Comparison of ENCODE assay signal across 8 cellular contexts in genomic region chr19:2613507-2614295, GRCh38.
DNase-seq lines count a peak whose midpoint lies in the region; ATAC-seq and TF ChIP-seq lines count a peak whose summit lies in the region.

No MANE protein-coding gene starts in this region.

- DNase-seq in NK-92 treated with Interleukin-12 subunit alpha and Interleukin-12 subunit beta, amount 100 ng/mL, for 24 hours (lab: John Stamatoyannopoulos, UW), result peak; percentile 53
- DNase-seq in NK-92 (lab: John Stamatoyannopoulos, UW; ENCODE audit: unreplicated experiment) (no peak), T-helper 1 cell (peak in 4 of 5 donors; percentile 37 to 55 (median 44)), astrocyte of the spinal cord (ENCODE audit: low read depth, low spot score) (no peak), kidney glomerular epithelial cell (lab: John Stamatoyannopoulos, UW) (peak; percentile 39), NCI-H446 treated with DMSO at 0.1 percent for 48 hours (lab: John Stamatoyannopoulos, UW) (no peak)
- DNase-seq in stimulated activated naive B cell treated with anti-CD40 and anti-IgM and Interleukin-4, amounts not matched to agents 10 μg/mL and 1 μg/mL and 100 μg/mL, for 72 hours, result peak; percentile 67

- peaks cover 6 to 22% of the 10 kb centered on the region in 2 donors for H3K36me3 Mint-ChIP-seq in stimulated activated naive B cell treated with anti-CD40 and anti-IgM and Interleukin-4, amounts not matched to agents 10 μg/mL and 1 μg/mL and 100 μg/mL, for 72 hours

- H3K9me3 Mint-ChIP-seq in stimulated activated naive B cell treated with anti-CD40 and anti-IgM and Interleukin-4, amounts not matched to agents 10 μg/mL and 1 μg/mL and 100 μg/mL, for 72 hours, result peaks cover 0 to 1% of the 10 kb centered on the region in 2 donors

- H3K27me3 Mint-ChIP-seq in stimulated activated naive B cell treated with anti-CD40 and anti-IgM and Interleukin-4, amounts not matched to agents 10 μg/mL and 1 μg/mL and 100 μg/mL, for 72 hours, result no peaks in the 10 kb centered on the region

- peak overlapping the region; percentile 92 for H3K27ac Mint-ChIP-seq in stimulated activated naive B cell treated with anti-CD40 and anti-IgM and Interleukin-4, amounts not matched to agents 10 μg/mL and 1 μg/mL and 100 μg/mL, for 72 hours

- H3K4me3 Mint-ChIP-seq in stimulated activated naive B cell treated with anti-CD40 and anti-IgM and Interleukin-4, amounts not matched to agents 10 μg/mL and 1 μg/mL and 100 μg/mL, for 72 hours, result peak overlapping the region; percentile 49 to 75

- H3K4me1 Mint-ChIP-seq in stimulated activated naive B cell treated with anti-CD40 and anti-IgM and Interleukin-4, amounts not matched to agents 10 μg/mL and 1 μg/mL and 100 μg/mL, for 72 hours, result peaks cover 62 to 91% of the 10 kb centered on the region in 2 donors

- in situ Hi-C loops in astrocyte of the spinal cord (cut with HindIII; ENCODE audit: low sequenced_read_pairs), result no loop called here

- peak; percentile 96 for TF ChIP-seq CTCF in astrocyte of the spinal cord (IDR thresholded peaks at IDR 0.05; ENCODE audit: low read depth, low read length)

- H3K4me3 ChIP-seq in astrocyte of the spinal cord (ENCODE audit: low read depth, low read length), result no peak overlapping the region

- peak; percentile 40 to 46 for ATAC-seq in stimulated activated naive B cell treated with anti-CD40 and anti-IgM and Interleukin-4, amounts not matched to agents 10 μg/mL and 1 μg/mL and 100 μg/mL, for 72 hours (replicated peaks)
- no peak for ATAC-seq in GM21360 (IDR thresholded peaks at IDR 0.05; ENCODE audit: unreplicated experiment)

Comparison
In these comparisons a context has a peak if more than half of its experiments do, and no peak if none do; other contexts are left out.
1. DNase-seq: peak in NK-92 treated with Interleukin-12 subunit alpha and Interleukin-12 subunit beta, amount 100 ng/mL, for 24 hours (single experiment), T-helper 1 cell (4 of 5), kidney glomerular epithelial cell (single experiment) and stimulated activated naive B cell treated with anti-CD40 and anti-IgM and Interleukin-4, amounts not matched to agents 10 μg/mL and 1 μg/mL and 100 μg/mL, for 72 hours (single experiment); none in NK-92 (single experiment), astrocyte of the spinal cord (single experiment) and NCI-H446 treated with DMSO at 0.1 percent for 48 hours (single experiment).